ENCODE assay signal across 29 cellular contexts in genomic region chr17:4389079-4389478, GRCh38. TPM values are rescaled to one million over a fixed set of nuclear protein-coding genes. Genes with fewer than 3 reads are reported as not detected.
DNase-seq lines count a peak whose midpoint lies in the region; ATAC-seq, FAIRE-seq and TF ChIP-seq lines count a peak whose summit lies in the region.
"Had no signal": no experiment of that assay in that cellular context is flagged by ENCODE, and none has a peak within 500 bp of the region (broad histone marks: within the 10 kb centered on the region; RNA-seq: fewer than 3 reads in every experiment).

No MANE protein-coding gene starts in this region.

- no peak overlapping the region for H3K27ac Mint-ChIP-seq in stimulated activated memory B cell treated with anti-CD40 and anti-IgM and Interleukin-4, amounts not matched to agents 10 μg/mL and 1 μg/mL and 100 μg/mL, for 72 hours
- no peak overlapping the region for H3K27ac Mint-ChIP-seq in CD14-positive monocyte
- H3K27ac Mint-ChIP-seq: dendritic cell treated with granulocyte-macrophage colony-stimulating factor and Interleukin-4, amounts not matched to agents 40 ng/mL and 50 ng/mL, for 4 days; IgD-negative memory B cell had no signal

- peak overlapping the region; percentile 75 for H2BK12ac ChIP-seq in H1 (ENCODE audit: low read depth, low read length)

- H3K23ac ChIP-seq in H1 (ENCODE audit: insufficient read length): no peak overlapping the region

- no peak overlapping the region for H2AK5ac ChIP-seq in H1 (ENCODE audit: low read depth, low read length)

- H3K18ac ChIP-seq in H1 (ENCODE audit: extremely low read depth, low read length): peak overlapping the region; percentile 10

- TF ChIP-seq EP300 in H1 (IDR thresholded peaks at IDR 0.05; ENCODE audit: borderline replicate concordance in 1 of 2, low read depth in 2 of 2, low read length in 2 of 2): no peak

- H2BK5ac ChIP-seq in H1 (ENCODE audit: low read depth, low read length): no peak overlapping the region

- intact Hi-C loops in CD14-positive monocyte (cut with micrococcal nuclease): no loop called here

- CTCF ChIA-PET in H1 (lab: Charles Lee; ENCODE audit: partially characterized antibody): interaction anchor here (0.5 to 2.1 kb wide), 9 partner anchors 10 to 139 kb away, joined by 3 to 6 read pairs (median 3); no protein-coding TSS in a partner anchor

- H2BK120ac ChIP-seq in H1 (replicated peaks; ENCODE audit: low read depth, low read length): no peak overlapping the region

- H3K79me1 ChIP-seq in H1 (ENCODE audit: low read depth, low read length): no peaks in the 10 kb centered on the region

- H3K14ac ChIP-seq in H1 (ENCODE audit: insufficient read length): no peak overlapping the region

- peak overlapping the region; percentile 80; the same call in 1 of the 2 replicates for H2BK20ac ChIP-seq in H1 (ENCODE audit: low read length)

- H3K9me3 ChIP-seq in H1 (ENCODE audit: insufficient read depth in 2 of 2, low read depth in 1 of 2, low read length in 1 of 2): no peaks in the 10 kb centered on the region
- H3K9me3 ChIP-seq: adrenal gland, MG63, SJCRH30 had no signal

- H3K79me2 ChIP-seq in H1 (ENCODE audit: control insufficient read depth in 1 of 2, insufficient read depth in 2 of 2, low read length in 2 of 2): no peaks in the 10 kb centered on the region

- 65% methylated on average over 8 of the region's 8 CpGs; no CpG with 5 or more reads in 1 of the 2 experiments for WGBS in H1 (ENCODE audit: extremely low coverage in 1 of 2, insufficient coverage in 1 of 2, insufficient read length in 1 of 2, insufficient replicate concordance in 2 of 2, low coverage in 1 of 2, low lambda C conversion rate in 2 of 2, missing lambda C conversion rate in 1 of 2), 2 experiments

- H3K4me3 ChIP-seq in H1 (ENCODE audit: extremely low read depth in 1 of 4, insufficient read depth in 2 of 4, low read depth in 3 of 4, low read length in 4 of 4): no peak overlapping the region
- H3K4me3 ChIP-seq: adrenal gland, MG63, SJCRH30, smooth muscle cell had no signal

- H3K36me3 Mint-ChIP-seq in stimulated activated memory B cell treated with anti-CD40 and anti-IgM and Interleukin-4, amounts not matched to agents 10 μg/mL and 1 μg/mL and 100 μg/mL, for 72 hours: no peaks in the 10 kb centered on the region
- no peaks in the 10 kb centered on the region for H3K36me3 Mint-ChIP-seq in CD14-positive monocyte

- POLR2A ChIA-PET in H1 (lab: Charles Lee; ENCODE audit: partially characterized antibody): interaction anchor here (0.8 to 1.2 kb wide), 5 partner anchors 8 to 436 kb away, joined by 3 to 9 read pairs (median 4); partner anchors contain the start of gene UBE2G1

- no peaks in the 10 kb centered on the region for H3K23me2 ChIP-seq in H1 (ENCODE audit: low read depth, low read length)

- ATAC-seq in left lobe of liver: peak; percentile 65
- peak; percentile 24 for ATAC-seq in stimulated activated memory B cell treated with anti-CD40 and anti-IgM and Interleukin-4, amounts not matched to agents 10 μg/mL and 1 μg/mL and 100 μg/mL, for 72 hours
- no peak for ATAC-seq in GM21423 (IDR thresholded peaks at IDR 0.05; ENCODE audit: unreplicated experiment)
- ATAC-seq: PC-3 had no signal

- H3K56ac ChIP-seq in H1 (replicated peaks; ENCODE audit: insufficient read length, low read depth, low read length): no peak overlapping the region

- H3K4me3 Mint-ChIP-seq in stimulated activated memory B cell treated with anti-CD40 and anti-IgM and Interleukin-4, amounts not matched to agents 10 μg/mL and 1 μg/mL and 100 μg/mL, for 72 hours: no peak overlapping the region
- no peak overlapping the region for H3K4me3 Mint-ChIP-seq in CD14-positive monocyte
- H3K4me3 Mint-ChIP-seq: dendritic cell treated with granulocyte-macrophage colony-stimulating factor and Interleukin-4, amounts not matched to agents 40 ng/mL and 50 ng/mL, for 4 days; IgD-negative memory B cell; neural crest cell had no signal

- no peak for TF ChIP-seq CTCF in H1 (IDR thresholded peaks at IDR 0.05; ENCODE audit: control extremely low read depth in 1 of 3, insufficient read depth in 1 of 3, low read depth in 1 of 3, low read length in 3 of 3)
- no peak for TF ChIP-seq CTCF in CD14-positive monocyte (IDR thresholded peaks at IDR 0.05)

- TF ChIP-seq POLR2A in H1 (IDR thresholded peaks at IDR 0.05; ENCODE audit: control extremely low read depth in 1 of 2, low read depth in 2 of 2, low read length in 2 of 2): peak in 1 of 2 experiments; percentile 52; a peak in 1 of 3 replicates

- H2BK15ac ChIP-seq in H1 (ENCODE audit: low read length): no peak overlapping the region

- H2AFZ ChIP-seq in H1 (ENCODE audit: low read length): no peak overlapping the region

- peak overlapping the region; percentile 17; the same call in 1 of the 2 replicates for H3K27ac ChIP-seq in H1 (ENCODE audit: low read depth, low read length)
- H3K27ac ChIP-seq: adrenal gland, SJCRH30, VCaP had no signal

- H4K8ac ChIP-seq in H1 (ENCODE audit: extremely low read depth, insufficient read depth, low read length): no peak overlapping the region

- no peak overlapping the region for H3K9ac ChIP-seq in H1 (replicated peaks in 1 of 4; ENCODE audit: extremely low read depth in 1 of 4, low read depth in 3 of 4, low read length in 3 of 4)

- no peak overlapping the region for H3K4me2 ChIP-seq in H1 (ENCODE audit: insufficient read depth in 1 of 2, low read depth in 2 of 2, low read length in 2 of 2)
- H3K4me2 ChIP-seq: smooth muscle cell had no signal

- no peaks in the 10 kb centered on the region for H3K27me3 ChIP-seq in H1 (replicated peaks in 1 of 4; ENCODE audit: control insufficient read depth in 3 of 4, extremely low read depth in 1 of 4, insufficient read depth in 3 of 4, low read length in 3 of 4)
- H3K27me3 ChIP-seq: adrenal gland, MG63, SJCRH30 had no signal

- DNase-seq in NCI-H510A treated with DMSO at 0.1 percent for 48 hours (lab: John Stamatoyannopoulos, UW) (peak; percentile 30), NCI-H510A (lab: John Stamatoyannopoulos, UW) (no peak), H1 (ENCODE audit: low read depth in 1 of 2, low spot score in 2 of 2) (peak in 1 of 2 experiments; percentile 63), left lobe of liver (ENCODE audit: low spot score) (no peak), SHP77 treated with DMSO at 0.1 percent for 48 hours (lab: John Stamatoyannopoulos, UW) (no peak), CD14-positive monocyte (ENCODE audit: low spot score) (no peak)
- DNase-seq: 8988T; activated CD4-positive, alpha-beta T cell treated with anti-CD3 and anti-CD28 coated beads, Interleukin-2, amount 50 U/mL, for 48 hours; activated gamma-delta T cell treated with Interleukin-2 at 50 U/mL for 16 hours; adrenal gland; foreskin melanocyte; hypothalamus; MG63; midbrain; NCI-H1436; NCI-H748 treated with DMSO at 0.1 percent for 48 hours; PC-3; SJCRH30; stimulated activated CD4-positive, alpha-beta T cell treated with anti-CD3 and anti-CD28 coated beads, Interleukin-4, amount 100 ng/mL, for 1 hour; T-helper 2 cell had no signal

- peaks cover 0 to 14% (median 7%) of the 10 kb centered on the region in 4 experiments; a peak in 6 of 7 replicates for H3K4me1 ChIP-seq in H1 (replicated peaks in 1 of 4; ENCODE audit: control insufficient read depth in 3 of 4, insufficient read depth in 4 of 4, low read length in 3 of 4)
- H3K4me1 ChIP-seq: adrenal gland, SJCRH30 had no signal

- H4K91ac ChIP-seq in H1 (replicated peaks; ENCODE audit: insufficient read length, low read length): peak overlapping the region; percentile 47

- peaks cover 21% of the 10 kb centered on the region for H3K4me1 Mint-ChIP-seq in stimulated activated memory B cell treated with anti-CD40 and anti-IgM and Interleukin-4, amounts not matched to agents 10 μg/mL and 1 μg/mL and 100 μg/mL, for 72 hours
- H3K4me1 Mint-ChIP-seq in CD14-positive monocyte: no peaks in the 10 kb centered on the region
- H3K4me1 Mint-ChIP-seq: neural crest cell had no signal

- H4K5ac ChIP-seq in H1 (ENCODE audit: insufficient read length, low read depth, low read length): peak overlapping the region; percentile 36

- H3K36me3 ChIP-seq in H1 (ENCODE audit: control insufficient read depth in 2 of 4, insufficient read depth in 4 of 4, low read length in 3 of 4): no peaks in the 10 kb centered on the region
- H3K36me3 ChIP-seq: adrenal gland, MG63, SJCRH30 had no signal

- H4K20me1 ChIP-seq in H1 (replicated peaks in 1 of 2; ENCODE audit: control insufficient read depth in 1 of 2, insufficient read depth in 2 of 2, low read length in 2 of 2): no peaks in the 10 kb centered on the region

- H3K27me3 Mint-ChIP-seq in stimulated activated memory B cell treated with anti-CD40 and anti-IgM and Interleukin-4, amounts not matched to agents 10 μg/mL and 1 μg/mL and 100 μg/mL, for 72 hours: no peaks in the 10 kb centered on the region
- H3K27me3 Mint-ChIP-seq in CD14-positive monocyte (ENCODE audit: low read depth in 3 of 3): peaks cover 4 to 24% (median 13%) of the 10 kb centered on the region in 3 donors

- H3K9me3 Mint-ChIP-seq in stimulated activated memory B cell treated with anti-CD40 and anti-IgM and Interleukin-4, amounts not matched to agents 10 μg/mL and 1 μg/mL and 100 μg/mL, for 72 hours: no peaks in the 10 kb centered on the region
- no peaks in the 10 kb centered on the region for H3K9me3 Mint-ChIP-seq in CD14-positive monocyte
- H3K9me3 Mint-ChIP-seq: dendritic cell treated with granulocyte-macrophage colony-stimulating factor and Interleukin-4, amounts not matched to agents 40 ng/mL and 50 ng/mL, for 4 days; IgD-negative memory B cell; neural crest cell had no signal

- peak; percentile 48 for FAIRE-seq in H1 (lab: Jason Lieb, UNC)
- FAIRE-seq: endothelial cell of umbilical vein, urothelium cell line had no signal

- no peak overlapping the region for H3K4ac ChIP-seq in H1 (replicated peaks; ENCODE audit: insufficient read length, low read depth, low read length)

- TF ChIP-seq RAD21 in H1 (IDR thresholded peaks at IDR 0.05 in 1 of 2, conservative IDR thresholded peaks at IDR 0.05 in 1 of 2; ENCODE audit: low read depth in 2 of 2, low read length in 2 of 2): no peak

RNA-seq across cellular contexts. Expression of gene UBE2G1, which starts 22.6 kb away (rescaled TPM):
- total RNA-seq in H1 (2021; fragmentation: NEBNext Ultra II Directional; extraction: Animal tissue kit (Norgen Biotek cat#: 25700)): 168 and 170 TPM in 2 replicates
- polyA plus RNA-seq in H1 (2011; rRNA removed) (57.8 and 73.9 TPM in 2 replicates), CD14-positive monocyte (10 to 100 TPM; 29.3 to 41.4 TPM)
- polyA plus RNA-seq in H1 (2011; cell fraction: cytosol; rRNA removed): 76.4 TPM
- 44.5 TPM for polyA plus RNA-seq in H1 (2011; cell fraction: nucleus; rRNA removed)
- 74.2 to 100 TPM (median 93.0 TPM) in 4 replicates for polyA plus RNA-seq in H1 (2012, experiment 1 of 2)
- 39.9 TPM for polyA plus RNA-seq in H1 (2012, experiment 2 of 2)
- 88.5 TPM for polyA plus RNA-seq in H1 (2013, experiment 1 of 2)
- 88.7 TPM for polyA plus RNA-seq in H1 (2013, experiment 2 of 2)
- 55.5 and 68.1 TPM in 2 replicates for polyA minus RNA-seq in H1 (2011; rRNA and poly(A)+ RNA removed)
- 94.1 TPM for polyA minus RNA-seq in H1 (2011; cell fraction: cytosol; rRNA and poly(A)+ RNA removed)
- 74.8 TPM for polyA minus RNA-seq in H1 (2011; cell fraction: nucleus; rRNA and poly(A)+ RNA removed)
- 37.8 TPM for total RNA-seq in left lobe of liver

RNA-seq across cellular contexts. Expression of gene SPNS3, which starts 44.7 kb away (rescaled TPM):
- not detected in 2 replicates for total RNA-seq in H1 (2021; fragmentation: NEBNext Ultra II Directional; extraction: Animal tissue kit (Norgen Biotek cat#: 25700))
- polyA plus RNA-seq in H1 (2011; rRNA removed) (0.08 TPM in 1 of 2 replicates, not detected in the other), CD14-positive monocyte (1 to 10 TPM; 2.3 to 4.5 TPM)
- 0.04 TPM for polyA plus RNA-seq in H1 (2011; cell fraction: cytosol; rRNA removed)
- polyA plus RNA-seq in H1 (2011; cell fraction: nucleus; rRNA removed): not detected
- polyA plus RNA-seq in H1 (2012, experiment 1 of 2): not detected in 4 replicates
- not detected for polyA plus RNA-seq in H1 (2012, experiment 2 of 2)
- 0.06 TPM for polyA plus RNA-seq in H1 (2013, experiment 1 of 2)
- 0.02 TPM for polyA plus RNA-seq in H1 (2013, experiment 2 of 2)
- not detected in 2 replicates for polyA minus RNA-seq in H1 (2011; rRNA and poly(A)+ RNA removed)
- not detected for polyA minus RNA-seq in H1 (2011; cell fraction: cytosol; rRNA and poly(A)+ RNA removed)
- not detected for polyA minus RNA-seq in H1 (2011; cell fraction: nucleus; rRNA and poly(A)+ RNA removed)
- total RNA-seq in left lobe of liver: not detected
- total RNA-seq: neural crest cell, SJCRH30, smooth muscle cell had no signal
- polyA plus RNA-seq: smooth muscle cell had no signal
